In the genomic region with DNA sequence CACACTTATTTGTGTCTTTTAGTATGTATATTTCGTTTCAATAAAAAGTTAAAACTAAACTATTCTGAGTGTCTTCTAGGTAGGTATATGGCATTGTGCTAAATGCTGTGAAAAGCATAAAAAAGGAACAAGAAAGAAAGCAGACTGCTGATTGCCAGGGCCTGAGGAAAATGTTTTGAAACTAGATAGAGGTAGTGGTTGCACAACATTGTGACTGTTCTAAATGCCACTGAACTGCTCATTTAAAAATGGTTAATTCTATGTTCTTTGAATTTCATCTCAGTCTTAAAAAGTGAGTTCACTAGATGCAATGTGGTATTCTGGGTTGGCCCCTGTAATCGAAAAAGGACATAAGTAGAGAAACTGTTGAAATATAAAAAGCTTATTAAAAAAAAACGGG, we compare ENCODE assay signal across 21 cellular contexts. TPM values are rescaled to one million over a fixed set of nuclear protein-coding genes. Genes with fewer than 3 reads are reported as not detected.
DNase-seq lines count a peak whose midpoint lies in the region; ATAC-seq, FAIRE-seq and TF ChIP-seq lines count a peak whose summit lies in the region.
"Had no signal": no experiment of that assay in that cellular context is flagged by ENCODE, and none has a peak within 500 bp of the region (broad histone marks: within the 10 kb centered on the region; RNA-seq: fewer than 3 reads in every experiment).

No MANE protein-coding gene starts in this region.

- H3K9me3 Mint-ChIP-seq in activated T-cell treated with anti-CD3 and anti-CD28 coated beads, Interleukin-2, amount 50 U/mL, for 72 hours: no peaks in the 10 kb centered on the region
- no peaks in the 10 kb centered on the region for H3K9me3 Mint-ChIP-seq in Caco-2 (ENCODE audit: unreplicated experiment)
- H3K9me3 Mint-ChIP-seq: activated naive CD8-positive, alpha-beta T cell treated with anti-CD3 and anti-CD28 coated beads, Interleukin-2, amount 10 ng/mL, durations not matched to agents 7 days and 5 days; activated T-cell treated with anti-CD3 and anti-CD28 coated beads, Interleukin-2, amount 50 U/mL, for 24 hours; CD4-positive, CD25-positive, alpha-beta regulatory T cell; endodermal cell; stimulated activated naive CD8-positive, alpha-beta T cell treated with anti-CD3 and anti-CD28 coated beads, Interleukin-15, Interleukin-2, amounts not matched to agents 100 ng/mL and 50 ng/mL, for 24 hours had no signal

- H3K9me3 ChIP-seq in K562 (replicated peaks; ENCODE audit: control insufficient read depth, insufficient read depth, low read depth, low read length) (no peaks in the 10 kb centered on the region), spleen (no peaks in the 10 kb centered on the region), Caco-2 (no peaks in the 10 kb centered on the region), prostate gland (no peaks in the 10 kb centered on the region)
- H3K9me3 ChIP-seq: psoas muscle, upper lobe of right lung had no signal

- H3K27me3 Mint-ChIP-seq in activated T-cell treated with anti-CD3 and anti-CD28 coated beads, Interleukin-2, amount 50 U/mL, for 72 hours (ENCODE audit: low read depth): no peaks in the 10 kb centered on the region
- no peaks in the 10 kb centered on the region for H3K27me3 Mint-ChIP-seq in Caco-2 (ENCODE audit: insufficient read depth, unreplicated experiment)
- H3K27me3 Mint-ChIP-seq: activated naive CD8-positive, alpha-beta T cell treated with anti-CD3 and anti-CD28 coated beads, Interleukin-2, amount 10 ng/mL, durations not matched to agents 7 days and 5 days; activated T-cell treated with anti-CD3 and anti-CD28 coated beads, Interleukin-2, amount 50 U/mL, for 24 hours; CD4-positive, CD25-positive, alpha-beta regulatory T cell; stimulated activated naive CD8-positive, alpha-beta T cell treated with anti-CD3 and anti-CD28 coated beads, Interleukin-15, Interleukin-2, amounts not matched to agents 100 ng/mL and 50 ng/mL, for 24 hours had no signal

- WGBS in K562 (ENCODE audit: insufficient coverage, low coverage, missing lambda C conversion rate): 20% methylated on average over 3 of the region's 3 CpGs
- 40 to 81% (median 65%) methylated on average over 3 of the region's 3 CpGs for whole genome bisulfite sequencing in spleen, 5 donors
- 82% methylated on average over 3 of the region's 3 CpGs for WGBS in prostate gland

- H3K4me2 ChIP-seq in K562 (ENCODE audit: insufficient read depth, low read length): no peak overlapping the region

- peak overlapping the region; percentile 35 for H3K27ac Mint-ChIP-seq in activated T-cell treated with anti-CD3 and anti-CD28 coated beads, Interleukin-2, amount 50 U/mL, for 72 hours
- H3K27ac Mint-ChIP-seq in Caco-2 (ENCODE audit: unreplicated experiment): no peak overlapping the region
- H3K27ac Mint-ChIP-seq: activated T-cell treated with anti-CD3 and anti-CD28 coated beads, Interleukin-2, amount 50 U/mL, for 24 hours; CD4-positive, CD25-positive, alpha-beta regulatory T cell; endodermal cell; stimulated activated naive CD8-positive, alpha-beta T cell treated with anti-CD3 and anti-CD28 coated beads, Interleukin-15, Interleukin-2, amounts not matched to agents 100 ng/mL and 50 ng/mL, for 24 hours had no signal

- H3K27me3 ChIP-seq in K562 (ENCODE audit: control insufficient read depth in 2 of 2, insufficient read depth in 2 of 2, low read length in 2 of 2) (no peaks in the 10 kb centered on the region), spleen (replicated peaks in 1 of 7) (no peaks in the 10 kb centered on the region), Caco-2 (replicated peaks; ENCODE audit: control insufficient read depth, insufficient read depth, low read length) (no peaks in the 10 kb centered on the region), prostate gland (replicated peaks; ENCODE audit: insufficient read depth) (no peaks in the 10 kb centered on the region)
- H3K27me3 ChIP-seq: upper lobe of right lung had no signal

- no peaks in the 10 kb centered on the region for H4K20me1 ChIP-seq in K562 (replicated peaks; ENCODE audit: control insufficient read depth, insufficient read depth, low read length)

- no peak for ATAC-seq in activated T-cell treated with anti-CD3 and anti-CD28 coated beads, Interleukin-2, amount 50 U/mL, for 72 hours (replicated peaks in 1 of 2)
- no peak for ATAC-seq in K562
- ATAC-seq: left lobe of liver, psoas muscle, upper lobe of right lung had no signal

- no peak overlapping the region for H3K9ac ChIP-seq in K562 (ENCODE audit: insufficient read depth in 1 of 2, low read depth in 2 of 2, low read length in 2 of 2)

- H3K4me1 ChIP-seq in K562 (replicated peaks in 1 of 2; ENCODE audit: control insufficient read depth in 2 of 2, insufficient read depth in 2 of 2, low read length in 2 of 2): peaks cover 11 to 30% of the 10 kb centered on the region in 2 experiments; a peak in 4 of 5 replicates
- peaks cover 1 to 84% (median 43%) of the 10 kb centered on the region in 6 donors for H3K4me1 ChIP-seq in spleen
- peaks cover 25% of the 10 kb centered on the region for H3K4me1 ChIP-seq in Caco-2
- no peaks in the 10 kb centered on the region for H3K4me1 ChIP-seq in prostate gland (replicated peaks)

- peaks cover 51% of the 10 kb centered on the region for H3K4me1 Mint-ChIP-seq in activated T-cell treated with anti-CD3 and anti-CD28 coated beads, Interleukin-2, amount 50 U/mL, for 72 hours (ENCODE audit: low read depth)
- H3K4me1 Mint-ChIP-seq in Caco-2 (ENCODE audit: low read depth, unreplicated experiment): peaks cover 28% of the 10 kb centered on the region

- H3K79me2 ChIP-seq in K562 (ENCODE audit: control insufficient read depth, insufficient read depth, low read length): peaks cover 8% of the 10 kb centered on the region

- TF ChIP-seq POLR2A in K562 (conservative IDR thresholded peaks at IDR 0.05) (no peak), spleen (IDR thresholded peaks at IDR 0.05) (no peak), prostate gland (IDR thresholded peaks at IDR 0.05) (no peak)

- in situ Hi-C loops in K562 (cut with MboI): no loop called here

- POLR2A ChIA-PET in K562 (lab: Yijun Ruan, JAX) (interaction anchor here (0.8 to 1.0 kb wide), 2 partner anchors 129 to 247 kb away, joined by 3 read pairs; partner anchors contain the start of gene CDC26), Caco-2 (lab: Charles Lee) (no interaction called here)

- CTCF ChIA-PET in K562 (lab: Yijun Ruan, JAX; ENCODE audit: low intra/inter-chr PET ratio) (interaction anchor here (1.4 kb wide), 1 partner anchor 95 kb away, joined by 4 read pairs; no protein-coding TSS in a partner anchor), Caco-2 (lab: Charles Lee) (interaction anchor here (1.0 kb wide), 1 partner anchor 40 kb away, joined by 3 read pairs; no protein-coding TSS in a partner anchor)

- no peaks in the 10 kb centered on the region for H3K9me1 ChIP-seq in K562 (ENCODE audit: control insufficient read depth, insufficient read depth, low read length)

- no peak for TF ChIP-seq EP300 in K562 (IDR thresholded peaks at IDR 0.05; ENCODE audit: low read length)

- TF ChIP-seq CTCF in K562 (IDR thresholded peaks at IDR 0.05 in 2 of 3, conservative IDR thresholded peaks at IDR 0.05 in 1 of 3; ENCODE audit: insufficient read depth in 2 of 3, low read depth in 1 of 3, low read length in 3 of 3) (no peak), spleen (IDR thresholded peaks at IDR 0.05 in 8 of 11, conservative IDR thresholded peaks at IDR 0.05 in 3 of 11) (no peak), Caco-2 (IDR thresholded peaks at IDR 0.05; ENCODE audit: insufficient read depth in 1 of 2, low read depth in 1 of 2, low read length in 1 of 2, severe bottlenecking in 1 of 2, unreplicated experiment in 1 of 2) (no peak), prostate gland (IDR thresholded peaks at IDR 0.05) (no peak)

- DNase-seq in activated T-cell treated with anti-CD3 and anti-CD28 coated beads, Interleukin-2, amount 50 U/mL, for 72 hours: no peak
- DNase-seq in activated T-cell treated with anti-CD3 and anti-CD28 coated beads for 4 hours (no peak), K562 (ENCODE audit: extremely low read depth in 1 of 4, low spot score in 3 of 4) (no peak), spleen (no peak), Caco-2 (no peak), prostate gland (ENCODE audit: low spot score) (no peak)
- DNase-seq: activated CD4-positive, alpha-beta T cell treated with anti-CD3 and anti-CD28 coated beads for 4 hours; activated naive CD8-positive, alpha-beta T cell treated with anti-CD3 and anti-CD28 coated beads, Interleukin-2, amount 10 ng/mL, durations not matched to agents 7 days and 5 days; activated T-cell treated with anti-CD3 and anti-CD28 coated beads, Interleukin-2, amount 50 U/mL, for 24 hours; CD4-positive, CD25-positive, alpha-beta regulatory T cell; DMS79; endodermal cell; NCI-H1092; NCI-H774; psoas muscle; upper lobe of right lung had no signal

- BruUV-seq in K562 (replicated peaks; lab: Mats Ljungman, UMichigan) (no TSS peak), Caco-2 (replicated peaks; lab: Mats Ljungman, UMichigan) (no TSS peak)

- no peak for TF ChIP-seq RAD21 in K562 (CRISPR knock-in tag; conservative IDR thresholded peaks at IDR 0.05 in 1 of 2, IDR thresholded peaks at IDR 0.05 in 1 of 2)

- H2AFZ ChIP-seq in K562 (ENCODE audit: low read depth, low read length): no peak overlapping the region

- H3K4me3 Mint-ChIP-seq in activated T-cell treated with anti-CD3 and anti-CD28 coated beads, Interleukin-2, amount 50 U/mL, for 72 hours: no peak overlapping the region
- H3K4me3 Mint-ChIP-seq in Caco-2 (ENCODE audit: unreplicated experiment): no peak overlapping the region
- H3K4me3 Mint-ChIP-seq: activated naive CD8-positive, alpha-beta T cell treated with anti-CD3 and anti-CD28 coated beads, Interleukin-2, amount 10 ng/mL, durations not matched to agents 7 days and 5 days; activated T-cell treated with anti-CD3 and anti-CD28 coated beads, Interleukin-2, amount 50 U/mL, for 24 hours; endodermal cell; stimulated activated naive CD8-positive, alpha-beta T cell treated with anti-CD3 and anti-CD28 coated beads, Interleukin-15, Interleukin-2, amounts not matched to agents 100 ng/mL and 50 ng/mL, for 24 hours had no signal

- FAIRE-seq in K562 (lab: Jason Lieb, UNC): no peak
- FAIRE-seq: A204.1 had no signal

- intact Hi-C loops in K562 (cut with micrococcal nuclease): loop anchor here (10.0 kb wide), 1 partner anchor 129 kb away; the partner anchor contains the start of genes CDC26 and PRPF4
- intact Hi-C loops in spleen (cut with DNase I; ENCODE audit: low total_unique reads): no loop called here
- intact Hi-C loops in Caco-2 (cut with micrococcal nuclease; ENCODE audit: unreplicated experiment): no loop called here
- intact Hi-C loops in prostate gland (cut with DNase I): loop anchor here (10.0 kb wide), 2 partner anchors 89 to 129 kb away; partner anchors contain the start of genes CDC26 and PRPF4

- H3K36me3 ChIP-seq in K562 (ENCODE audit: control insufficient read depth, insufficient read depth, low read length): peaks cover 17% of the 10 kb centered on the region
- peaks cover 0 to 19% (median 14%) of the 10 kb centered on the region in 6 donors for H3K36me3 ChIP-seq in spleen
- H3K36me3 ChIP-seq in Caco-2 (ENCODE audit: control insufficient read depth, insufficient read depth, low read length): 0 out of 2 replicates have a peak, but pooled peaks cover 2% of the 10 kb centered on the region
- no peaks in the 10 kb centered on the region for H3K36me3 ChIP-seq in prostate gland

- H3K4me3 ChIP-seq in K562: no peak overlapping the region
- H3K4me3 ChIP-seq in spleen: no peak overlapping the region
- H3K4me3 ChIP-seq in Caco-2 (ENCODE audit: low read depth, low read length): no peak overlapping the region
- no peak overlapping the region for H3K4me3 ChIP-seq in prostate gland
- H3K4me3 ChIP-seq: psoas muscle, upper lobe of right lung had no signal

- H3K27ac ChIP-seq in K562 (ENCODE audit: extremely low read depth, low read depth, low read length) (no peak overlapping the region), spleen (peak overlapping the region in 7 of 8 donors; percentile 16 to 68 (median 49)), prostate gland (no peak overlapping the region)
- H3K27ac ChIP-seq: psoas muscle had no signal

- H3K36me3 Mint-ChIP-seq in activated T-cell treated with anti-CD3 and anti-CD28 coated beads, Interleukin-2, amount 50 U/mL, for 72 hours (ENCODE audit: insufficient read depth in 2 of 2): peaks cover 5 to 10% of the 10 kb centered on the region in 2 donors
- H3K36me3 Mint-ChIP-seq in Caco-2 (ENCODE audit: insufficient read depth, unreplicated experiment): peaks cover 32% of the 10 kb centered on the region

RNA-seq across cellular contexts. Expression of gene ALAD, which starts 2.6 kb away (rescaled TPM):
- 10 to 100 TPM; 27.5 to 34.7 TPM for total RNA-seq in activated T-cell treated with anti-CD3 and anti-CD28 coated beads, Interleukin-2, amount 50 U/mL, for 72 hours
- total RNA-seq in K562 (2011; cell fraction: chromatin; rRNA removed; ENCODE audit: low replicate concordance): 27.4 and 37.9 TPM in 2 replicates
- 14.2 and 19.7 TPM in 2 replicates for total RNA-seq in K562 (2011; cell fraction: nucleolus; rRNA removed)
- 22.7 and 30.5 TPM in 2 replicates for total RNA-seq in K562 (2011; cell fraction: nucleoplasm; rRNA removed)
- total RNA-seq in K562 (2014; rRNA removed) (6.8 and 7.4 TPM in 2 replicates), K562 (2014; rRNA removed; fragmentation: Illumina TruSeq; extraction: Trizol) (5.6 and 6.5 TPM in 2 replicates), K562 (2015; rRNA removed; fragmentation: Illumina TruSeq; extraction: Trizol) (10.8 and 11.4 TPM in 2 replicates), K562 (2021) (10.8 and 11.4 TPM in 2 replicates), spleen (10 to 100 TPM; 19.3 to 31.1 (median 29.5) TPM), Caco-2 (2022) (43.6 and 48.8 TPM in 2 replicates), prostate gland (100 to 1,000 TPM in 1 of 2 donors, 10 to 100 TPM in 1; 59.8 to 103 TPM)
- polyA plus RNA-seq in K562 (2011; rRNA removed) (6.1 and 7.4 TPM in 2 replicates), K562 (2014; fragmentation: Illumina TruSeq; extraction: Trizol) (12.7 and 12.8 TPM in 2 replicates), K562 (2014; fragmentation: Nextera tagmentation; extraction: Ambion mirVana) (1 to 10 TPM; 1.3 to 2.3 TPM), K562 (2014; rRNA removed) (9.8 and 10.5 TPM in 2 replicates), spleen (10 to 100 TPM; 14.4 to 21.7 (median 15.9) TPM)
- 4.6 and 4.7 TPM in 2 replicates for polyA plus RNA-seq in K562 (2011; cell fraction: cytosol; rRNA removed)
- polyA plus RNA-seq in K562 (2011; cell fraction: nucleus; rRNA removed): 24.7 and 38.2 TPM in 2 replicates
- polyA plus RNA-seq in K562 (2012): 17.4 and 28.3 TPM in 2 replicates
- 5.9 and 6.0 TPM in 2 replicates for polyA minus RNA-seq in K562 (2011; rRNA and poly(A)+ RNA removed)
- 2.7 and 3.3 TPM in 2 replicates for polyA minus RNA-seq in K562 (2011; cell fraction: cytosol; rRNA and poly(A)+ RNA removed)
- 10.2 and 13.0 TPM in 2 replicates for polyA minus RNA-seq in K562 (2011; cell fraction: nucleus; rRNA and poly(A)+ RNA removed)

RNA-seq across cellular contexts. Expression of gene POLE3, which starts 6.8 kb away (rescaled TPM):
- total RNA-seq in activated T-cell treated with anti-CD3 and anti-CD28 coated beads, Interleukin-2, amount 50 U/mL, for 72 hours: 10 to 100 TPM; 48.2 to 54.6 TPM
- 30.9 and 38.3 TPM in 2 replicates for total RNA-seq in K562 (2011; cell fraction: chromatin; rRNA removed; ENCODE audit: low replicate concordance)
- 28.6 and 39.2 TPM in 2 replicates for total RNA-seq in K562 (2011; cell fraction: nucleolus; rRNA removed)
- 44.4 and 64.5 TPM in 2 replicates for total RNA-seq in K562 (2011; cell fraction: nucleoplasm; rRNA removed)
- 96.6 and 116 TPM in 2 replicates for total RNA-seq in K562 (2014; rRNA removed)
- 124 and 137 TPM in 2 replicates for total RNA-seq in K562 (2014; rRNA removed; fragmentation: Illumina TruSeq; extraction: Trizol)
- total RNA-seq in K562 (2015; rRNA removed; fragmentation: Illumina TruSeq; extraction: Trizol): 148 and 155 TPM in 2 replicates
- total RNA-seq in K562 (2021): 91.5 and 95.7 TPM in 2 replicates
- 116 and 163 TPM in 2 replicates for polyA plus RNA-seq in K562 (2011; rRNA removed)
- polyA plus RNA-seq in K562 (2011; cell fraction: cytosol; rRNA removed): 85.5 and 134 TPM in 2 replicates
- 69.3 and 73.0 TPM in 2 replicates for polyA plus RNA-seq in K562 (2011; cell fraction: nucleus; rRNA removed)
- polyA plus RNA-seq in K562 (2012): 75.7 and 93.0 TPM in 2 replicates
- polyA plus RNA-seq in K562 (2014; fragmentation: Illumina TruSeq; extraction: Trizol): 159 and 179 TPM in 2 replicates
- 100 to 1,000 TPM in 1 of 2 experiments, 10 to 100 TPM in 1; 52.6 to 110 TPM for polyA plus RNA-seq in K562 (2014; fragmentation: Nextera tagmentation; extraction: Ambion mirVana)
- 102 and 115 TPM in 2 replicates for polyA plus RNA-seq in K562 (2014; rRNA removed)
- polyA minus RNA-seq in K562 (2011; rRNA and poly(A)+ RNA removed): 78.4 and 89.9 TPM in 2 replicates
- polyA minus RNA-seq in K562 (2011; cell fraction: cytosol; rRNA and poly(A)+ RNA removed): 24.5 and 35.2 TPM in 2 replicates
- 11.8 and 21.7 TPM in 2 replicates for polyA minus RNA-seq in K562 (2011; cell fraction: nucleus; rRNA and poly(A)+ RNA removed)
- 10 to 100 TPM; 29.3 to 53.0 (median 36.9) TPM for total RNA-seq in spleen
- polyA plus RNA-seq in spleen: 10 to 100 TPM; 30.6 to 45.6 (median 44.5) TPM
- total RNA-seq in Caco-2 (2022): 48.8 and 57.2 TPM in 2 replicates
- 10 to 100 TPM; 42.7 to 61.9 TPM for total RNA-seq in prostate gland

RNA-seq across cellular contexts. Expression of gene C9orf43, which starts 6.9 kb away (rescaled TPM):
- total RNA-seq in activated T-cell treated with anti-CD3 and anti-CD28 coated beads, Interleukin-2, amount 50 U/mL, for 72 hours: 1 to 10 TPM; 1.1 to 1.3 TPM
- total RNA-seq in K562 (2011; cell fraction: chromatin; rRNA removed; ENCODE audit: low replicate concordance): 0.81 and 1.0 TPM in 2 replicates
- total RNA-seq in K562 (2011; cell fraction: nucleolus; rRNA removed): 0.66 and 0.83 TPM in 2 replicates
- 1.4 and 3.1 TPM in 2 replicates for total RNA-seq in K562 (2011; cell fraction: nucleoplasm; rRNA removed)
- total RNA-seq in K562 (2014; rRNA removed) (0.27 and 0.49 TPM in 2 replicates), K562 (2014; rRNA removed; fragmentation: Illumina TruSeq; extraction: Trizol) (0.29 and 0.33 TPM in 2 replicates), K562 (2015; rRNA removed; fragmentation: Illumina TruSeq; extraction: Trizol) (0.38 and 0.58 TPM in 2 replicates), K562 (2021) (0.27 and 0.63 TPM in 2 replicates), spleen (under 1 TPM in 5 of 7 donors, not detected in 2; 0.37 to 0.92 (median 0.46) TPM), Caco-2 (2022) (1.1 and 1.9 TPM in 2 replicates), prostate gland (10 to 100 TPM in 1 of 2 donors, 1 to 10 TPM in 1; 3.7 to 11.0 TPM)
- polyA plus RNA-seq in K562 (2011; rRNA removed) (0.19 and 0.33 TPM in 2 replicates), K562 (2014; fragmentation: Illumina TruSeq; extraction: Trizol) (0.28 and 0.48 TPM in 2 replicates), K562 (2014; fragmentation: Nextera tagmentation; extraction: Ambion mirVana) (under 1 TPM; 0.21 to 0.31 TPM), K562 (2014; rRNA removed) (0.45 and 1.1 TPM in 2 replicates), spleen (under 1 TPM; 0.27 to 0.59 (median 0.48) TPM)
- 0.12 and 0.27 TPM in 2 replicates for polyA plus RNA-seq in K562 (2011; cell fraction: cytosol; rRNA removed)
- polyA plus RNA-seq in K562 (2011; cell fraction: nucleus; rRNA removed): 0.18 and 0.32 TPM in 2 replicates
- 0.18 and 0.44 TPM in 2 replicates for polyA plus RNA-seq in K562 (2012)
- polyA minus RNA-seq in K562 (2011; rRNA and poly(A)+ RNA removed): 0.72 and 0.74 TPM in 2 replicates
- polyA minus RNA-seq in K562 (2011; cell fraction: cytosol; rRNA and poly(A)+ RNA removed): not detected in 2 replicates
- polyA minus RNA-seq in K562 (2011; cell fraction: nucleus; rRNA and poly(A)+ RNA removed): 0.81 and 0.89 TPM in 2 replicates
- total RNA-seq: upper lobe of right lung had no signal

RNA-seq across cellular contexts. Expression of gene HDHD3, which starts 26.9 kb away (rescaled TPM):
- 10 to 100 TPM; 12.1 to 15.5 TPM for total RNA-seq in activated T-cell treated with anti-CD3 and anti-CD28 coated beads, Interleukin-2, amount 50 U/mL, for 72 hours
- 7.1 and 22.9 TPM in 2 replicates for total RNA-seq in K562 (2011; cell fraction: chromatin; rRNA removed; ENCODE audit: low replicate concordance)
- total RNA-seq in K562 (2011; cell fraction: nucleolus; rRNA removed): 30.4 and 30.7 TPM in 2 replicates
- total RNA-seq in K562 (2011; cell fraction: nucleoplasm; rRNA removed): 16.3 and 16.9 TPM in 2 replicates
- total RNA-seq in K562 (2014; rRNA removed) (13.8 and 20.4 TPM in 2 replicates), K562 (2014; rRNA removed; fragmentation: Illumina TruSeq; extraction: Trizol) (4.4 and 5.0 TPM in 2 replicates), K562 (2015; rRNA removed; fragmentation: Illumina TruSeq; extraction: Trizol) (12.5 and 14.4 TPM in 2 replicates), K562 (2021) (15.7 TPM in 2 replicates), spleen (10 to 100 TPM; 13.5 to 38.3 (median 16.7) TPM), Caco-2 (2022) (60.9 and 64.9 TPM in 2 replicates), prostate gland (10 to 100 TPM; 52.2 to 72.1 TPM)
- polyA plus RNA-seq in K562 (2011; rRNA removed) (10.7 and 10.9 TPM in 2 replicates), K562 (2014; fragmentation: Illumina TruSeq; extraction: Trizol) (10.1 and 12.9 TPM in 2 replicates), K562 (2014; fragmentation: Nextera tagmentation; extraction: Ambion mirVana) (1 to 10 TPM; 1.1 to 2.0 TPM), K562 (2014; rRNA removed) (19.1 and 22.7 TPM in 2 replicates), spleen (10 to 100 TPM; 17.2 to 26.0 (median 23.8) TPM)
- 12.8 and 21.8 TPM in 2 replicates for polyA plus RNA-seq in K562 (2011; cell fraction: cytosol; rRNA removed)
- 9.5 and 19.5 TPM in 2 replicates for polyA plus RNA-seq in K562 (2011; cell fraction: nucleus; rRNA removed)
- 14.3 and 24.3 TPM in 2 replicates for polyA plus RNA-seq in K562 (2012)
- 4.6 TPM in 2 replicates for polyA minus RNA-seq in K562 (2011; rRNA and poly(A)+ RNA removed)
- polyA minus RNA-seq in K562 (2011; cell fraction: cytosol; rRNA and poly(A)+ RNA removed): 4.9 and 5.7 TPM in 2 replicates
- polyA minus RNA-seq in K562 (2011; cell fraction: nucleus; rRNA and poly(A)+ RNA removed): 8.2 and 13.1 TPM in 2 replicates

RNA-seq across cellular contexts. Expression of gene BSPRY, which starts 54.3 kb away (rescaled TPM):
- 10 to 100 TPM; 14.3 to 20.2 TPM for total RNA-seq in activated T-cell treated with anti-CD3 and anti-CD28 coated beads, Interleukin-2, amount 50 U/mL, for 72 hours
- total RNA-seq in K562 (2011; cell fraction: chromatin; rRNA removed; ENCODE audit: low replicate concordance): 0.25 and 0.56 TPM in 2 replicates
- total RNA-seq in K562 (2011; cell fraction: nucleolus; rRNA removed): 0.17 and 0.53 TPM in 2 replicates
- 0.59 and 0.84 TPM in 2 replicates for total RNA-seq in K562 (2011; cell fraction: nucleoplasm; rRNA removed)
- total RNA-seq in K562 (2014; rRNA removed) (0.16 and 0.18 TPM in 2 replicates), K562 (2014; rRNA removed; fragmentation: Illumina TruSeq; extraction: Trizol) (0.18 and 0.22 TPM in 2 replicates), K562 (2015; rRNA removed; fragmentation: Illumina TruSeq; extraction: Trizol) (0.22 and 0.23 TPM in 2 replicates), K562 (2021) (0.16 and 0.45 TPM in 2 replicates), spleen (1 to 10 TPM in 3 of 7 donors, under 1 TPM in 4; 0.47 to 1.7 (median 0.79) TPM), Caco-2 (2022) (14.5 and 14.7 TPM in 2 replicates), prostate gland (10 to 100 TPM in 1 of 2 donors, 1 to 10 TPM in 1; 8.4 to 21.8 TPM)
- polyA plus RNA-seq in K562 (2011; rRNA removed) (0.46 and 0.67 TPM in 2 replicates), K562 (2014; fragmentation: Illumina TruSeq; extraction: Trizol) (0.21 and 0.22 TPM in 2 replicates), K562 (2014; fragmentation: Nextera tagmentation; extraction: Ambion mirVana) (under 1 TPM; 0.07 TPM), K562 (2014; rRNA removed) (0.17 and 0.34 TPM in 2 replicates), spleen (under 1 TPM; 0.26 to 0.77 (median 0.26) TPM)
- 0.63 and 1.2 TPM in 2 replicates for polyA plus RNA-seq in K562 (2011; cell fraction: cytosol; rRNA removed)
- polyA plus RNA-seq in K562 (2011; cell fraction: nucleus; rRNA removed): 0.51 and 0.95 TPM in 2 replicates
- polyA plus RNA-seq in K562 (2012): 0.30 and 0.64 TPM in 2 replicates
- 0.30 and 0.88 TPM in 2 replicates for polyA minus RNA-seq in K562 (2011; rRNA and poly(A)+ RNA removed)
- polyA minus RNA-seq in K562 (2011; cell fraction: cytosol; rRNA and poly(A)+ RNA removed): 0.55 TPM in 1 of 2 replicates, not detected in the other
- 0.27 and 0.33 TPM in 2 replicates for polyA minus RNA-seq in K562 (2011; cell fraction: nucleus; rRNA and poly(A)+ RNA removed)
- total RNA-seq: fibroblast of villous mesenchyme, myocyte, psoas muscle had no signal

Comparison
In these comparisons a context has a peak if more than half of its experiments do, and no peak if none do; other contexts are left out.
1. H3K27ac ChIP-seq: peak in spleen (7 of 8); none in K562 (single experiment) and prostate gland (0 of 2).
2. intact Hi-C loops: an anchor here in K562 (10.0 kb wide) and prostate gland (10.0 kb wide); none called in spleen and Caco-2.